In the genomic region with DNA sequence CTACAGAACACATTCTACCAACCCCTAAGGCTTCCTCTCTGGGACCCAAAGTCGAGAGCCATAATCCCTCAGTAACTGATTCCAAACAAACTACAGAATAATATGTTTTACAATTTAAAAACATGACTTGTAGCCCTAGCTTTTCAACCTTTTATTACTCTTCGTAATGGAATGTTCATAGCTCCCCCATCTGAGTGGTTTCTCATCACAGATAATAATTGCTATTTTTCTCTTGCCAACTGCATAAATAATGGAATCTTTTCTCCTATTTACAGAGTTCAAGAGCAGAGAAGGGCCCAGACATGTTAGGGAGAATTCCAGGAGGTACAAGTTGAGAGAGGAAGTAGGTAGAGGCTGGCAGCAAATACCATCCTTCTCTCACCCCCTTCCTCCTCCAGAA, we compare ENCODE assay signal across 15 cellular contexts. TPM values are rescaled to one million over a fixed set of nuclear protein-coding genes. Genes with fewer than 3 reads are reported as not detected.
DNase-seq lines count a peak whose midpoint lies in the region; ATAC-seq and TF ChIP-seq lines count a peak whose summit lies in the region.
"Had no signal": no experiment of that assay in that cellular context is flagged by ENCODE, and none has a peak within 500 bp of the region (broad histone marks: within the 10 kb centered on the region; RNA-seq: fewer than 3 reads in every experiment).

No MANE protein-coding gene starts in this region.

- H3K27me3 ChIP-seq in BJ (ENCODE audit: control insufficient read depth, insufficient read depth, low read length), result no peaks in the 10 kb centered on the region
- H3K27me3 ChIP-seq: BLaER1 treated with 17β-estradiol and CSF1 and Interleukin-3, amounts not matched to agents 10 nM and 100 nM had no signal

- TF ChIP-seq CTCF in BJ (IDR thresholded peaks at IDR 0.05; ENCODE audit: insufficient read depth, low read depth, low read length), result no peak
- TF ChIP-seq CTCF in epithelial cell of esophagus (IDR thresholded peaks at IDR 0.05; ENCODE audit: insufficient read depth, low read depth, low read length, missing control alignments), result no peak

- intact Hi-C loops in cardiac septum (cut with DNase I), result no loop called here

- H3K4me3 ChIP-seq in BJ (ENCODE audit: low read depth, low read length) (no peak overlapping the region), epithelial cell of esophagus (ENCODE audit: low read length) (no peak overlapping the region)
- H3K4me3 ChIP-seq: BLaER1 treated with 17β-estradiol and CSF1 and Interleukin-3, amounts not matched to agents 10 nM and 100 nM had no signal

- POLR2A ChIA-PET in BJ (lab: Charles Lee), result no interaction called here

- no peaks in the 10 kb centered on the region for H3K36me3 ChIP-seq in BJ (ENCODE audit: control insufficient read depth, insufficient read depth, low read length)
- H3K36me3 ChIP-seq: BLaER1 treated with 17β-estradiol and CSF1 and Interleukin-3, amounts not matched to agents 10 nM and 100 nM had no signal

- DNase-seq in BJ (ENCODE audit: low read depth), result peak; percentile 19
- DNase-seq in NCI-H226, result peak; percentile 18
- DNase-seq in epithelial cell of esophagus (ENCODE audit: low read depth), result peak; percentile 4
- peak; percentile 3 for DNase-seq in left kidney (ENCODE audit: low read depth, low spot score)
- no peak for DNase-seq in cardiac septum (ENCODE audit: low spot score)
- DNase-seq: 8988T, H7, MV-4-11, NCI-H1436, NCI-H2029 treated with DMSO at 0.1 percent for 48 hours, NCI-H524 had no signal

- no peak for ATAC-seq in GM19351 (IDR thresholded peaks at IDR 0.05; ENCODE audit: unreplicated experiment)
- no peak for ATAC-seq in activated CD4-positive, CD25-positive, alpha-beta regulatory T cell treated with anti-CD3 and anti-CD28 coated beads, Interleukin-2, amount 50 U/mL, for 24 hours
- no peak for ATAC-seq in HG03565 (IDR thresholded peaks at IDR 0.05; ENCODE audit: unreplicated experiment)

- CTCF ChIA-PET in BJ (lab: Yijun Ruan, JAX), result interaction anchor here (0.6 kb wide), 1 partner anchor 310 kb away, joined by 4 read pairs; no protein-coding TSS in a partner anchor

RNA-seq across cellular contexts. Expression of gene CERS6, which starts 59.9 kb away (rescaled TPM):
- polyA plus RNA-seq in BJ (2011; rRNA removed), result 1.6 and 3.5 TPM in 2 replicates
- 3.0 and 3.1 TPM in 2 replicates for polyA minus RNA-seq in BJ (2011; rRNA and poly(A)+ RNA removed)
- 58.6 TPM for total RNA-seq in cardiac septum
